Comparison of ENCODE assay signal across 18 cellular contexts in the genomic region with DNA sequence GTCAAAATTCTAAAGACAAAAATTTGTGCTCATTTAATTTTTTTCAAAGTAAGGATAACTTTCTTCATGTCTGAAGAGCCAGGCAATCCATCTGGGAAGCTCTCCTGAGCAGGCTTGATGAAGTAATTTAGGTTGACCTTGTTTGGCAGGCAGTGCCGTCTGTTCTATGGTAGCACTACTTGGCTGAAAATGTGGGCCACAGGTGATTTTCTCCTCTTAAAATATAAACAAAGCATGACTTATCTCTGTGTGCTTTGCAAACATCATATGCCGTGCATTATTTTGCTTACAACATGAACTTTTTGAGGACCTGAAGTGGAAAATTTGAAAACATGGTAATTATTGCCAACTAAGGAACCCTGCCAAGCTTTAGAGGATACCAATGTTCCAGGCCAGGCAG.
"Had no signal": no experiment of that assay in that cellular context is flagged by ENCODE, and none has a peak within 500 bp of the region (broad histone marks: within the 10 kb centered on the region; RNA-seq: fewer than 3 reads in every experiment).

No MANE protein-coding gene starts in this region.

- H3K36me3 ChIP-seq: ascending aorta, colonic mucosa, neural progenitor cell, ovary, tibial nerve had no signal

- ATAC-seq: activated T-cell treated with anti-CD3 and anti-CD28 coated beads, Interleukin-2, amount 50 U/mL, for 72 hours; mucosa of descending colon; T-helper 17 cell had no signal

- H3K9me3 ChIP-seq: ascending aorta, colonic mucosa, mucosa of descending colon, ovary, tibial nerve had no signal

- H3K4me3 ChIP-seq: ascending aorta, colonic mucosa, mucosa of descending colon, neural progenitor cell, ovary, tibial nerve had no signal

- H3K27me3 ChIP-seq: ascending aorta, colonic mucosa, neural progenitor cell, ovary, tibial nerve had no signal

- DNase-seq: activated CD4-positive, alpha-beta T cell treated with anti-CD3 and anti-CD28 coated beads, Interleukin-2, amount 50 U/mL, for 4 hours; activated effector memory CD4-positive, alpha-beta T cell treated with anti-CD3 and anti-CD28 coated beads, Interleukin-2, amount 50 U/mL, for 16 hours; activated naive CD4-positive, alpha-beta T cell treated with anti-CD3 and anti-CD28 coated beads, Interleukin-2, amount 50 U/mL, for 16 hours; activated T-cell treated with anti-CD3 and anti-CD28 coated beads, Interleukin-2, amount 50 U/mL, for 72 hours; colonic mucosa; foreskin melanocyte; mesenchymal stem cell; mucosa of descending colon; naive B cell; stimulated activated CD4-positive, alpha-beta T cell treated with anti-CD3 and anti-CD28 coated beads, Interleukin-12 subunit alpha, Interleukin-12 subunit beta, amount 100 ng/mL, for 4 hours; stimulated activated CD4-positive, alpha-beta T cell treated with anti-CD3 and anti-CD28 coated beads, Interleukin-1b, Interleukin-23, amount 100 ng/mL, for 48 hours; stimulated activated naive CD4-positive, alpha-beta T cell treated with Interleukin-2 at 50 U/mL for 16 hours; substantia nigra; T-helper 17 cell had no signal

- H3K4me1 ChIP-seq: ascending aorta, colonic mucosa, neural progenitor cell, tibial nerve had no signal

- H3K27ac ChIP-seq: ascending aorta, colonic mucosa, neural progenitor cell, ovary, tibial nerve had no signal
